Comparison of ENCODE assay signal across 24 cellular contexts in genomic region chr2:58207189-58207588, GRCh38.
"Had no signal": no experiment of that assay in that cellular context is flagged by ENCODE, and none has a peak within 500 bp of the region (broad histone marks: within the 10 kb centered on the region; RNA-seq: fewer than 3 reads in every experiment).

No MANE protein-coding gene starts in this region.

- H3K4me3 Mint-ChIP-seq: activated CD4-positive, alpha-beta T cell treated with anti-CD3 and anti-CD28 coated beads for 36 hours; activated naive CD4-positive, alpha-beta T cell treated with anti-CD3 and anti-CD28 coated beads for 36 hours; mesothelial cell of epicardium; naive thymus-derived CD8-positive, alpha-beta T cell; type B pancreatic cell had no signal

- H3K4me1 Mint-ChIP-seq: activated CD4-positive, alpha-beta T cell treated with anti-CD3 and anti-CD28 coated beads for 36 hours had no signal

- H3K4me3 ChIP-seq: coronary artery, esophagus squamous epithelium, gastrocnemius medialis, thoracic aorta, vagina had no signal

- H3K36me3 ChIP-seq: thoracic aorta, vagina had no signal

- H3K9me3 ChIP-seq: gastrocnemius medialis, thoracic aorta, vagina had no signal

- ATAC-seq: activated CD4-positive, alpha-beta T cell treated with anti-CD3 and anti-CD28 coated beads for 36 hours; gastrocnemius medialis; left ventricle myocardium superior; naive thymus-derived CD8-positive, alpha-beta T cell had no signal

- H3K27me3 Mint-ChIP-seq: activated CD4-positive, alpha-beta T cell treated with anti-CD3 and anti-CD28 coated beads for 36 hours; naive thymus-derived CD8-positive, alpha-beta T cell; progenitor cell of endocrine pancreas; type B pancreatic cell had no signal

- DNase-seq: activated CD4-positive, alpha-beta T cell treated with anti-CD3 and anti-CD28 coated beads for 36 hours; activated CD4-positive, alpha-beta T cell treated with anti-CD3 and anti-CD28 coated beads, Interleukin-2, amount 50 U/mL, for 4 hours; activated CD8-positive, alpha-beta memory T cell treated with anti-CD3 and anti-CD28 coated beads for 24 hours; activated CD8-positive, alpha-beta memory T cell treated with anti-CD3 and anti-CD28 coated beads, Interleukin-2, amount 50 U/mL, for 48 hours; activated naive CD4-positive, alpha-beta T cell treated with anti-CD3 and anti-CD28 coated beads for 36 hours; activated T-cell treated with anti-CD3 and anti-CD28 coated beads, Interleukin-2, amount 50 U/mL, for 48 hours; amygdala; cerebellar nuclear complex; esophagus squamous epithelium; gastrocnemius medialis; hippocampal formation; left ventricle myocardium superior; mammary epithelial cell; naive thymus-derived CD8-positive, alpha-beta T cell; retina; stimulated activated CD4-positive, alpha-beta T cell treated with anti-CD3 and anti-CD28 coated beads, Interleukin-4, amount 100 ng/mL, for 1 hour; stimulated activated naive CD4-positive, alpha-beta T cell; T-helper 9 cell had no signal

- H3K27ac ChIP-seq: coronary artery, esophagus squamous epithelium, gastrocnemius medialis, thoracic aorta, vagina had no signal

- H3K4me1 ChIP-seq: esophagus squamous epithelium, gastrocnemius medialis had no signal

- H3K27me3 ChIP-seq: esophagus squamous epithelium, gastrocnemius medialis, vagina had no signal

- H3K27ac Mint-ChIP-seq: activated CD4-positive, alpha-beta T cell treated with anti-CD3 and anti-CD28 coated beads for 36 hours; activated naive CD4-positive, alpha-beta T cell treated with anti-CD3 and anti-CD28 coated beads for 36 hours; mesothelial cell of epicardium; naive thymus-derived CD8-positive, alpha-beta T cell; progenitor cell of endocrine pancreas; type B pancreatic cell had no signal
